In genomic region chr16:3444032-3444388, GRCh38 we compare ENCODE assay signal across 8 cellular contexts. TPM values are rescaled to one million over a fixed set of nuclear protein-coding genes. Genes with fewer than 3 reads are reported as not detected.
DNase-seq lines count a peak whose midpoint lies in the region; ATAC-seq and TF ChIP-seq lines count a peak whose summit lies in the region.

No MANE protein-coding gene starts in this region.

- no peaks in the 10 kb centered on the region for H3K9me2 ChIP-seq in GM23338 (ENCODE audit: insufficient read depth)

- H3K9me3 ChIP-seq in Caco-2 (no peaks in the 10 kb centered on the region; the same call in 1 of the 2 replicates), heart left ventricle (peaks cover 0 to 20% (median 8%) of the 10 kb centered on the region in 12 donors), psoas muscle (no peaks in the 10 kb centered on the region)

- H3K27ac Mint-ChIP-seq in Caco-2 (ENCODE audit: unreplicated experiment) (peak overlapping the region; percentile 94), GM23338 (peak overlapping the region; percentile 86)

- peak overlapping the region; percentile 91 for H3K4me3 Mint-ChIP-seq in Caco-2 (ENCODE audit: unreplicated experiment)
- H3K4me3 Mint-ChIP-seq in GM23338, result peak overlapping the region; percentile 93

- H3K4me3 ChIP-seq in Caco-2 (ENCODE audit: low read depth, low read length), result peak overlapping the region; percentile 54
- peak overlapping the region; percentile 51 for H3K4me3 ChIP-seq in GM23338
- H3K4me3 ChIP-seq in NB4 (ENCODE audit: low read depth, low read length), result peak overlapping the region; percentile 95
- peak overlapping the region; percentile 49 to 86 (median 66) for H3K4me3 ChIP-seq in heart left ventricle
- peak overlapping the region; percentile 73 for H3K4me3 ChIP-seq in psoas muscle

- H3K4me1 Mint-ChIP-seq in Caco-2 (ENCODE audit: low read depth, unreplicated experiment) (no peaks in the 10 kb centered on the region), GM23338 (no peaks in the 10 kb centered on the region)

- no peak for TF ChIP-seq POLR2A in NB4 (IDR thresholded peaks at IDR 0.05; ENCODE audit: extremely low read depth, insufficient read length)
- TF ChIP-seq POLR2A in heart left ventricle (IDR thresholded peaks at IDR 0.05), result no peak

- no peaks in the 10 kb centered on the region for H3K27me3 Mint-ChIP-seq in Caco-2 (ENCODE audit: insufficient read depth, unreplicated experiment)
- H3K27me3 Mint-ChIP-seq in GM23338 (ENCODE audit: insufficient read depth, low read depth, poor library complexity), result peaks cover 10% of the 10 kb centered on the region

- peak overlapping the region; percentile 0; the same call in 1 of the 2 replicates for H2AFZ ChIP-seq in GM23338

- H3K79me2 ChIP-seq in GM23338 (replicated peaks; ENCODE audit: insufficient read depth), result peaks cover 41% of the 10 kb centered on the region

- H3K4me2 ChIP-seq in GM23338, result peak overlapping the region; percentile 72

- H3K27me3 ChIP-seq in Caco-2 (replicated peaks; ENCODE audit: control insufficient read depth, insufficient read depth, low read length) (no peaks in the 10 kb centered on the region), GM23338 (ENCODE audit: insufficient read depth) (no peaks in the 10 kb centered on the region), heart left ventricle (no peaks in the 10 kb centered on the region), psoas muscle (ENCODE audit: insufficient read depth in 3 of 3, low read length in 2 of 3) (no peaks in the 10 kb centered on the region)

- H4K20me1 ChIP-seq in GM23338 (replicated peaks; ENCODE audit: insufficient read depth), result no peaks in the 10 kb centered on the region

- peaks cover 9% of the 10 kb centered on the region for H3K9me3 Mint-ChIP-seq in Caco-2 (ENCODE audit: unreplicated experiment)
- H3K9me3 Mint-ChIP-seq in GM23338, result peaks cover 26% of the 10 kb centered on the region

- CTCF ChIA-PET in Caco-2 (lab: Charles Lee), result interaction anchor here (0.7 to 2.5 kb wide), 4 partner anchors 8 to 43 kb away, joined by 3 to 6 read pairs (median 4); partner anchors contain the start of genes ZNF174 and ZSCAN32

- intact Hi-C loops in Caco-2 (cut with micrococcal nuclease; ENCODE audit: unreplicated experiment), result loop anchor here (5.0 kb wide), 1 partner anchor 162 kb away; the partner anchor contains the start of gene ZNF263
- intact Hi-C loops in heart left ventricle (cut with DNase I), result loop anchor here in 1 of 10 donors (5.0 kb wide), 1 partner anchor 42 kb away; the partner anchor contains the start of genes ZNF174 and ZSCAN32
- intact Hi-C loops in psoas muscle (cut with DNase I), result no loop called here

- POLR2A ChIA-PET in Caco-2 (lab: Charles Lee), result interaction anchor here (0.6 to 2.3 kb wide), 6 partner anchors 10 to 161 kb away, joined by 3 to 25 read pairs (median 8); partner anchors contain the start of genes TIGD7, ZNF174, ZNF263 and ZNF75A

- H3K4me1 ChIP-seq in Caco-2 (no peaks in the 10 kb centered on the region), GM23338 (ENCODE audit: insufficient read depth) (no peaks in the 10 kb centered on the region; the same call in 1 of the 2 replicates), heart left ventricle (peaks cover 0 to 25% (median 9%) of the 10 kb centered on the region in 12 donors), psoas muscle (peaks cover 7% of the 10 kb centered on the region)

- BruUV-seq in Caco-2 (replicated peaks; lab: Mats Ljungman, UMichigan), result TSS peak; percentile 84

- no peaks in the 10 kb centered on the region for H3F3A ChIP-seq in GM23338 (replicated peaks; ENCODE audit: low read depth)

- WGBS in heart left ventricle, 4 donors, result 34 to 56% (median 46%) methylated on average over 9 to 10 of the region's 10 CpGs
- WGBS in psoas muscle, 3 donors, result 31 to 37% (median 33%) methylated on average over 10 of the region's 10 CpGs

- H3K27ac ChIP-seq in GM23338 (ENCODE audit: low read depth), result peak overlapping the region; percentile 30; the same call in 1 of the 2 replicates
- H3K27ac ChIP-seq in heart left ventricle, result peak overlapping the region; percentile 73 to 91 (median 83)
- H3K27ac ChIP-seq in psoas muscle, result peak overlapping the region; percentile 74

- DNase-seq in Caco-2, result peak in 1 of 2 experiments; percentile 24
- peak; percentile 62 for DNase-seq in GM23338 (ENCODE audit: low spot score)
- DNase-seq in NB4 (ENCODE audit: low read depth), result peak; percentile 75
- peak; percentile 25 for DNase-seq in activated naive CD4-positive, alpha-beta T cell treated with anti-CD3 and anti-CD28 coated beads, Interleukin-2, amount 50 U/mL, for 16 hours
- DNase-seq in heart left ventricle, result no peak
- DNase-seq in psoas muscle, result no peak
- no peak for DNase-seq in SKM-1 (lab: John Stamatoyannopoulos, UW; ENCODE audit: unreplicated experiment)
- no peak for DNase-seq in NCI-H187 treated with DMSO at 0.1 percent for 48 hours (lab: John Stamatoyannopoulos, UW)

- no peaks in the 10 kb centered on the region for H3K36me3 ChIP-seq in Caco-2 (ENCODE audit: control insufficient read depth, insufficient read depth, low read length)
- no peaks in the 10 kb centered on the region; the same call in 1 of the 2 replicates for H3K36me3 ChIP-seq in GM23338 (ENCODE audit: insufficient read depth)
- peaks cover 0 to 41% (median 29%) of the 10 kb centered on the region in 9 donors for H3K36me3 ChIP-seq in heart left ventricle
- H3K36me3 ChIP-seq in psoas muscle (ENCODE audit: insufficient read depth in 1 of 2, low read depth in 1 of 2), result peaks cover 0 to 28% of the 10 kb centered on the region in 2 donors

- TF ChIP-seq CTCF in Caco-2 (IDR thresholded peaks at IDR 0.05; ENCODE audit: insufficient read depth in 1 of 2, low read depth in 1 of 2, low read length in 1 of 2, severe bottlenecking in 1 of 2, unreplicated experiment in 1 of 2), result no peak
- TF ChIP-seq CTCF in GM23338 (conservative IDR thresholded peaks at IDR 0.05; ENCODE audit: low read depth in 2 of 2), result 0 out of 4 replicates have a peak, but pooled peaks of 1 of the 2 experiments have one; percentile 9
- TF ChIP-seq CTCF in NB4 (IDR thresholded peaks at IDR 0.05; ENCODE audit: low read depth, low read length), result no peak
- TF ChIP-seq CTCF in heart left ventricle (IDR thresholded peaks at IDR 0.05), result no peak
- TF ChIP-seq CTCF in psoas muscle (IDR thresholded peaks at IDR 0.05), result no peak

- H3K36me3 Mint-ChIP-seq in Caco-2 (ENCODE audit: insufficient read depth, unreplicated experiment) (peaks cover 23% of the 10 kb centered on the region), GM23338 (ENCODE audit: low read depth) (peaks cover 45% of the 10 kb centered on the region)

- peak; percentile 82 for ATAC-seq in GM23338
- peak; percentile 66 to 79 (median 68) for ATAC-seq in heart left ventricle
- ATAC-seq in psoas muscle, result peak; percentile 33 to 47 (median 44)

RNA-seq across cellular contexts. Expression of gene NAA60, which starts 0.5 kb away (rescaled TPM):
- total RNA-seq in Caco-2 (2022) (84.9 and 92.8 TPM in 2 replicates), heart left ventricle (10 to 100 TPM; 30.3 to 61.9 (median 37.0) TPM), psoas muscle (10 to 100 TPM; 17.9 to 20.1 (median 19.0) TPM)
- total RNA-seq in GM23338 (2014; rRNA removed; shearing (Covaris generic)), result 32.4 and 42.6 TPM in 2 replicates
- polyA plus RNA-seq in GM23338 (2016; fragmentation: Nextera tagmentation; extraction: Ambion mirVana) (36.5 and 40.3 TPM in 2 replicates), heart left ventricle (10 to 100 TPM; 38.6 to 39.1 TPM), psoas muscle (10 to 100 TPM; 20.9 to 29.3 (median 23.4) TPM)

RNA-seq across cellular contexts. Expression of gene ZNF597, which starts 0.7 kb away (rescaled TPM):
- total RNA-seq in Caco-2 (2022) (3.7 and 3.8 TPM in 2 replicates), heart left ventricle (1 to 10 TPM; 1.5 to 3.3 (median 1.8) TPM), psoas muscle (1 to 10 TPM in 3 of 4 donors, under 1 TPM in 1; 0.79 to 1.3 (median 1.2) TPM)
- 2.4 and 3.8 TPM in 2 replicates for total RNA-seq in GM23338 (2014; rRNA removed; shearing (Covaris generic))
- polyA plus RNA-seq in GM23338 (2016; fragmentation: Nextera tagmentation; extraction: Ambion mirVana) (0.87 and 1.2 TPM in 2 replicates), heart left ventricle (1 to 10 TPM in 1 of 2 donors, under 1 TPM in 1; 0.65 to 1.4 TPM), psoas muscle (1 to 10 TPM in 1 of 3 donors, under 1 TPM in 2; 0.63 to 1.7 (median 0.98) TPM)

RNA-seq across cellular contexts. Expression of gene ZNF174, which starts 43.0 kb away (rescaled TPM):
- 11.9 and 12.6 TPM in 2 replicates for total RNA-seq in Caco-2 (2022)
- 13.2 and 13.8 TPM in 2 replicates for total RNA-seq in GM23338 (2014; rRNA removed; shearing (Covaris generic))
- 9.0 and 10.8 TPM in 2 replicates for polyA plus RNA-seq in GM23338 (2016; fragmentation: Nextera tagmentation; extraction: Ambion mirVana)
- 10 to 100 TPM in 5 of 9 donors, 1 to 10 TPM in 4; 8.4 to 21.0 (median 10.6) TPM for total RNA-seq in heart left ventricle
- polyA plus RNA-seq in heart left ventricle, result 1 to 10 TPM; 7.9 to 8.1 TPM
- total RNA-seq in psoas muscle, result 1 to 10 TPM; 6.2 to 8.4 (median 7.6) TPM
- polyA plus RNA-seq in psoas muscle, result 10 to 100 TPM in 1 of 3 donors, 1 to 10 TPM in 2; 6.1 to 23.3 (median 6.5) TPM

RNA-seq across cellular contexts. Expression of gene ZSCAN32, which starts 43.2 kb away (rescaled TPM):
- total RNA-seq in Caco-2 (2022) (14.1 and 16.6 TPM in 2 replicates), heart left ventricle (1 to 10 TPM; 5.4 to 9.5 (median 7.5) TPM), psoas muscle (1 to 10 TPM; 4.7 to 9.5 (median 6.2) TPM)
- 16.5 and 19.2 TPM in 2 replicates for total RNA-seq in GM23338 (2014; rRNA removed; shearing (Covaris generic))
- polyA plus RNA-seq in GM23338 (2016; fragmentation: Nextera tagmentation; extraction: Ambion mirVana) (9.6 and 11.7 TPM in 2 replicates), heart left ventricle (1 to 10 TPM; 5.3 to 9.1 TPM), psoas muscle (1 to 10 TPM; 4.6 to 9.8 (median 5.6) TPM)

RNA-seq across cellular contexts. Expression of gene C16orf90, which starts 51.3 kb away (rescaled TPM):
- total RNA-seq in Caco-2 (2022) (not detected in 2 replicates), heart left ventricle (not detected), psoas muscle (not detected)
- not detected in 2 replicates for total RNA-seq in GM23338 (2014; rRNA removed; shearing (Covaris generic))
- polyA plus RNA-seq in GM23338 (2016; fragmentation: Nextera tagmentation; extraction: Ambion mirVana) (not detected in 2 replicates), heart left ventricle (not detected), psoas muscle (not detected)

Comparison
In these comparisons a context has a peak if more than half of its experiments do, and no peak if none do; other contexts are left out.
1. DNase-seq: peak in GM23338 (single experiment), NB4 (single experiment) and activated naive CD4-positive, alpha-beta T cell treated with anti-CD3 and anti-CD28 coated beads, Interleukin-2, amount 50 U/mL, for 16 hours (single experiment); none in heart left ventricle (0 of 5), psoas muscle (0 of 2), SKM-1 (single experiment) and NCI-H187 treated with DMSO at 0.1 percent for 48 hours (single experiment).
2. H3K27ac ChIP-seq: peak in every context shown above with its lines; median percentile 83 in heart left ventricle; 74 in psoas muscle; 30 in GM23338.
3. Peak in every context shown above with its lines, with median percentiles within 50 percentile points of each other: H3K4me3 ChIP-seq and ATAC-seq.